Comparison of ENCODE assay signal across 8 cellular contexts in genomic region chr1:45205910-45206721, GRCh38. TPM values are rescaled to one million over a fixed set of nuclear protein-coding genes. Genes with fewer than 3 reads are reported as not detected.
DNase-seq lines count a peak whose midpoint lies in the region; ATAC-seq and TF ChIP-seq lines count a peak whose summit lies in the region.

ZSWIM5 (minus strand) TSS chr1:45206605; CDS start chr1:45206350, 255 bp downstream.

- H3K9ac ChIP-seq in endodermal cell (ENCODE audit: extremely low read depth, low read length, poor library complexity, severe bottlenecking): peak within 1 kb of the TSS; percentile 60

- TF ChIP-seq CTCF in GM12865 (IDR thresholded peaks at IDR 0.05; ENCODE audit: insufficient read depth, low read depth, low read length, missing control alignments): no peak
- no peak for TF ChIP-seq CTCF in endodermal cell (conservative IDR thresholded peaks at IDR 0.05)
- no peak for TF ChIP-seq CTCF in mesothelial cell of epicardium (IDR thresholded peaks at IDR 0.05; ENCODE audit: unreplicated experiment)

- H3K27me3 ChIP-seq in endodermal cell (ENCODE audit: control insufficient read depth, insufficient read depth, low read length, poor library complexity, severe bottlenecking): no peaks in the 10 kb centered on the region

- H3K27ac Mint-ChIP-seq in endodermal cell (peak within 1 kb of the TSS; percentile 91), mesothelial cell of epicardium (peak within 1 kb of the TSS; percentile 42)

- H3K9me3 ChIP-seq in endodermal cell (ENCODE audit: control insufficient read depth, low read length): no peaks in the 10 kb centered on the region

- no peaks in the 10 kb centered on the region for H3K36me3 Mint-ChIP-seq in endodermal cell (ENCODE audit: low read depth)
- H3K36me3 Mint-ChIP-seq in mesothelial cell of epicardium: no peaks in the 10 kb centered on the region

- H3K27me3 Mint-ChIP-seq in endodermal cell (ENCODE audit: insufficient read depth) (peaks cover 26% of the 10 kb centered on the region), mesothelial cell of epicardium (ENCODE audit: low read depth) (peaks cover 75% of the 10 kb centered on the region)

- peak within 1 kb of the TSS; percentile 69 for H3K27ac ChIP-seq in endodermal cell (ENCODE audit: low read depth, low read length)

- H3K4me3 Mint-ChIP-seq in endodermal cell (peak within 1 kb of the TSS; percentile 70), mesothelial cell of epicardium (peak within 1 kb of the TSS; percentile 78)

- DNase-seq in GM12865 (ENCODE audit: low read depth): peak; percentile 78
- DNase-seq in NCI-H460 (ENCODE audit: extremely low read depth, low read depth): peak; percentile 41
- DNase-seq in activated CD8-positive, alpha-beta memory T cell treated with anti-CD3 and anti-CD28 coated beads, Interleukin-2, amount 50 U/mL, for 4 hours: peak; percentile 62
- peak; percentile 85 for DNase-seq in endodermal cell
- DNase-seq in mesothelial cell of epicardium (ENCODE audit: low spot score in 2 of 2, unreplicated experiment in 2 of 2): peak; percentile 43 to 73
- DNase-seq in stimulated activated CD8-positive, alpha-beta memory T cell treated with anti-CD3 and anti-CD28 coated beads, Interleukin-15, amount 100 ng/mL, for 24 hours (ENCODE audit: low read depth): peak; percentile 28
- no peak for DNase-seq in COLO829 (ENCODE audit: low spot score)

- WGBS in endodermal cell (ENCODE audit: insufficient coverage in 1 of 2, insufficient read length in 1 of 2), 2 experiments: 0% methylated on average over 36 to 118 of the region's 118 CpGs

- H3K9me3 Mint-ChIP-seq in endodermal cell (no peaks in the 10 kb centered on the region), mesothelial cell of epicardium (no peaks in the 10 kb centered on the region)

- H3K4me1 ChIP-seq in endodermal cell (ENCODE audit: control insufficient read depth, insufficient read depth, low read length): peaks cover 2% of the 10 kb centered on the region

- no peaks in the 10 kb centered on the region for H3K36me3 ChIP-seq in endodermal cell (ENCODE audit: control insufficient read depth, insufficient read depth, low read length)

- H3K4me1 Mint-ChIP-seq in endodermal cell (peaks cover 26% of the 10 kb centered on the region), mesothelial cell of epicardium (peaks cover 15% of the 10 kb centered on the region)

- H3K4me3 ChIP-seq in GM12865 (ENCODE audit: low read depth, low read length): peak within 1 kb of the TSS; percentile 61
- H3K4me3 ChIP-seq in endodermal cell (ENCODE audit: low read length): peak within 1 kb of the TSS; percentile 93

- ATAC-seq in HG02798 (IDR thresholded peaks at IDR 0.05; ENCODE audit: poor library complexity, unreplicated experiment): peak; percentile 69

RNA-seq across cellular contexts. Expression of gene ZSWIM5, which starts in this region (rescaled TPM):
- 2.6 and 2.9 TPM in 2 replicates for total RNA-seq in NCI-H460 (2014; rRNA removed; shearing (Covaris generic))
- polyA plus RNA-seq in NCI-H460 (2014; cell fraction: nucleus; rRNA removed): 1.4 and 3.4 TPM in 2 replicates
- total RNA-seq in endodermal cell (10 to 100 TPM in 1 of 2 donors, 1 to 10 TPM in 1; 8.8 to 12.3 TPM), mesothelial cell of epicardium (2.0 to 2.5 TPM (median 2.4 TPM) in 3 replicates)
- polyA plus RNA-seq in endodermal cell (2013, experiment 1 of 2): 9.0 TPM
- 8.4 TPM for polyA plus RNA-seq in endodermal cell (2013, experiment 2 of 2)
